In genomic region chr13:43326100-43326499, GRCh38 we compare ENCODE assay signal across 22 cellular contexts.
A peak's percentile ranks its signal among the peaks of the same experiment; 100 is the strongest.
DNase-seq lines count a peak whose midpoint lies in the region; ATAC-seq and TF ChIP-seq lines count a peak whose summit lies in the region.
"Had no signal": no experiment of that assay in that cellular context is flagged by ENCODE, and none has a peak within 500 bp of the region (broad histone marks: within the 10 kb centered on the region; RNA-seq: fewer than 3 reads in every experiment).

No MANE protein-coding gene starts in this region.

- 88 to 90% methylated on average over 4 of the region's 4 CpGs for WGBS in testis, 2 donors
- 100% methylated on average over 4 of the region's 4 CpGs for WGBS in smooth muscle cell (ENCODE audit: low lambda C conversion rate)

- no peak overlapping the region for H3K4me3 ChIP-seq in testis
- no peak overlapping the region for H3K4me3 ChIP-seq in smooth muscle cell
- H3K4me3 ChIP-seq: SJCRH30 had no signal

- no peak overlapping the region for H2AFZ ChIP-seq in smooth muscle cell (ENCODE audit: low read depth)

- H4K20me1 ChIP-seq in smooth muscle cell (ENCODE audit: low read depth) = no peaks in the 10 kb centered on the region

- H3K9ac ChIP-seq in smooth muscle cell (ENCODE audit: low read depth) = no peak overlapping the region

- peak; percentile 49 for ATAC-seq in Right ventricle myocardium superior (ENCODE audit: poor library complexity)
- ATAC-seq in HG03571 (IDR thresholded peaks at IDR 0.05; ENCODE audit: unreplicated experiment) = no peak
- ATAC-seq: CD8-positive, alpha-beta T cell; Panc1 had no signal

- H3K79me2 ChIP-seq in smooth muscle cell (ENCODE audit: low read depth) = no peaks in the 10 kb centered on the region

- no peak for TF ChIP-seq POLR2A in testis (IDR thresholded peaks at IDR 0.05)

- intact Hi-C loops in Right ventricle myocardium superior (cut with DNase I) = no loop called here
- intact Hi-C loops in cardiac septum (cut with DNase I) = no loop called here
- intact Hi-C loops in testis (cut with DNase I; ENCODE audit: low total_unique reads) = no loop called here

- no peaks in the 10 kb centered on the region for H3K27me3 ChIP-seq in testis
- no peaks in the 10 kb centered on the region for H3K27me3 ChIP-seq in smooth muscle cell (ENCODE audit: low read depth)
- H3K27me3 ChIP-seq: SJCRH30 had no signal

- no peak for TF ChIP-seq CTCF in testis (IDR thresholded peaks at IDR 0.05)
- no peak for TF ChIP-seq CTCF in smooth muscle cell (IDR thresholded peaks at IDR 0.05; ENCODE audit: borderline replicate concordance, insufficient read depth, poor library complexity, severe bottlenecking)

- no peaks in the 10 kb centered on the region for H3F3A ChIP-seq in smooth muscle cell (ENCODE audit: low read depth)

- H3K27ac ChIP-seq in testis (no peak overlapping the region), smooth muscle cell (ENCODE audit: low read depth) (no peak overlapping the region)
- H3K27ac ChIP-seq: SJCRH30 had no signal

- DNase-seq in Right ventricle myocardium superior = no peak
- no peak for DNase-seq in cardiac septum (ENCODE audit: low spot score)
- peak; percentile 45 to 61 for DNase-seq in hippocampal formation (lab: John Stamatoyannopoulos, UW)
- DNase-seq in occipital lobe (lab: John Stamatoyannopoulos, UW) = peak; percentile 21
- peak; percentile 31 for DNase-seq in testis
- DNase-seq in smooth muscle cell (lab: John Stamatoyannopoulos, UW; ENCODE audit: unreplicated experiment) = no peak
- DNase-seq in COR-L47 (lab: John Stamatoyannopoulos, UW) = no peak
- DNase-seq: 8988T; CD8-positive, alpha-beta T cell; EL; GF-D8; H7; Kasumi-1; NCI-H1694; NCI-H2081; NCI-H2171; NCI-H345; NCI-H524 treated with DMSO at 0.1 percent for 48 hours; NCI-H82; SJCRH30 had no signal

- H3K4me1 ChIP-seq in testis (no peaks in the 10 kb centered on the region), smooth muscle cell (ENCODE audit: low read depth) (peaks cover 9% of the 10 kb centered on the region)
- H3K4me1 ChIP-seq: SJCRH30 had no signal

- H3K4me2 ChIP-seq in smooth muscle cell = no peak overlapping the region

- H3K36me3 ChIP-seq in testis (ENCODE audit: low read depth, missing control alignments) = no peaks in the 10 kb centered on the region
- no peaks in the 10 kb centered on the region for H3K36me3 ChIP-seq in smooth muscle cell (ENCODE audit: low read depth)

- H3K9me3 ChIP-seq in testis (no peaks in the 10 kb centered on the region), smooth muscle cell (replicated peaks; ENCODE audit: low read depth) (no peaks in the 10 kb centered on the region)
- H3K9me3 ChIP-seq: SJCRH30 had no signal

Comparison
In these comparisons a context has a peak if more than half of its experiments do, and no peak if none do; other contexts are left out.
1. DNase-seq: peak in hippocampal formation (2 of 2), occipital lobe (single experiment) and testis (single experiment); none in Right ventricle myocardium superior (single experiment), cardiac septum (single experiment), smooth muscle cell (single experiment) and COR-L47 (single experiment).